ENCODE assay signal across 12 cellular contexts in genomic region chr12:42234970-42235369, GRCh38. TPM values are rescaled to one million over a fixed set of nuclear protein-coding genes. Genes with fewer than 3 reads are reported as not detected.
DNase-seq lines count a peak whose midpoint lies in the region; ATAC-seq, FAIRE-seq and TF ChIP-seq lines count a peak whose summit lies in the region.
"Had no signal": no experiment of that assay in that cellular context is flagged by ENCODE, and none has a peak within 500 bp of the region (broad histone marks: within the 10 kb centered on the region; RNA-seq: fewer than 3 reads in every experiment).

No MANE protein-coding gene starts in this region.

- 81% methylated on average over 2 of the region's 2 CpGs for WGBS in hepatocyte (ENCODE audit: low lambda C conversion rate, missing lambda C conversion rate)

- H3K9me3 ChIP-seq in adipocyte (ENCODE audit: control insufficient read depth, low read length) (no peaks in the 10 kb centered on the region), hepatocyte (ENCODE audit: low read depth) (no peaks in the 10 kb centered on the region)
- H3K9me3 ChIP-seq: gastroesophageal sphincter had no signal

- H2AFZ ChIP-seq in hepatocyte = no peak overlapping the region

- peak overlapping the region; percentile 93 for H3K9ac ChIP-seq in adipocyte (ENCODE audit: low read length)

- H3K4me1 ChIP-seq in adipocyte (ENCODE audit: control insufficient read depth, insufficient read depth, low read length) (peaks cover 29% of the 10 kb centered on the region), hepatocyte (ENCODE audit: insufficient read depth) (peaks cover 14% of the 10 kb centered on the region)

- H3K27me3 ChIP-seq in adipocyte (replicated peaks; ENCODE audit: control insufficient read depth, insufficient read depth, low read length) (no peaks in the 10 kb centered on the region), hepatocyte (no peaks in the 10 kb centered on the region)
- H3K27me3 ChIP-seq: gastroesophageal sphincter had no signal

- no peak overlapping the region for H3K4me3 Mint-ChIP-seq in stimulated activated effector memory CD8-positive, alpha-beta T cell treated with anti-CD3 and anti-CD28 coated beads, Interleukin-12 subunit alpha, Interleukin-12 subunit beta, amount 100 ng/mL, for 72 hours

- H3K4me3 ChIP-seq in adipocyte (ENCODE audit: low read length) (peak overlapping the region; percentile 98), hepatocyte (no peak overlapping the region)

- H3K36me3 ChIP-seq in adipocyte (ENCODE audit: control insufficient read depth, insufficient read depth, low read length, severe bottlenecking) (peaks cover 6% of the 10 kb centered on the region), hepatocyte (replicated peaks; ENCODE audit: insufficient read depth, low read depth) (no peaks in the 10 kb centered on the region)

- peaks cover 41% of the 10 kb centered on the region for H3K36me3 Mint-ChIP-seq in stimulated activated effector memory CD8-positive, alpha-beta T cell treated with anti-CD3 and anti-CD28 coated beads, Interleukin-12 subunit alpha, Interleukin-12 subunit beta, amount 100 ng/mL, for 72 hours

- no peak for TF ChIP-seq CTCF in hepatocyte (IDR thresholded peaks at IDR 0.05; ENCODE audit: poor library complexity)

- no peak overlapping the region for H3K27ac ChIP-seq in hepatocyte

- H4K20me1 ChIP-seq in hepatocyte (ENCODE audit: insufficient read depth, poor library complexity, severe bottlenecking) = peaks cover 10% of the 10 kb centered on the region

- peaks cover 72% of the 10 kb centered on the region for H3K79me2 ChIP-seq in hepatocyte

- DNase-seq in GM12892 (ENCODE audit: insufficient read length) (no peak), adipocyte (ENCODE audit: low read depth) (no peak), hepatocyte (ENCODE audit: low spot score) (no peak), ureter (ENCODE audit: low spot score) (no peak)
- no peak for DNase-seq in stimulated activated effector memory CD8-positive, alpha-beta T cell treated with anti-CD3 and anti-CD28 coated beads, Interleukin-12 subunit alpha, Interleukin-12 subunit beta, amount 100 ng/mL, for 72 hours (ENCODE audit: low spot score in 2 of 2)
- no peak for DNase-seq in stimulated activated CD4-positive, alpha-beta T cell treated with anti-CD3 and anti-CD28 coated beads, Interleukin-1b, Interleukin-23, amount 100 ng/mL, for 48 hours
- DNase-seq: cerebellar nuclear complex; mesendoderm; stimulated activated naive CD4-positive, alpha-beta T cell had no signal

- peak overlapping the region; percentile 86 for H3K4me2 ChIP-seq in hepatocyte

- TF ChIP-seq POLR2A in GM12892 (IDR thresholded peaks at IDR 0.05; ENCODE audit: low read depth, low read length) = no peak

- FAIRE-seq in GM12892 (lab: Jason Lieb, UNC) = peak; percentile 24

- no peak for ATAC-seq in stimulated activated effector memory CD8-positive, alpha-beta T cell treated with anti-CD3 and anti-CD28 coated beads, Interleukin-12 subunit alpha, Interleukin-12 subunit beta, amount 100 ng/mL, for 72 hours
- ATAC-seq in GM19455 (IDR thresholded peaks at IDR 0.05; ENCODE audit: unreplicated experiment) (no peak), HG03432 (IDR thresholded peaks at IDR 0.05; ENCODE audit: unreplicated experiment) (no peak)
- ATAC-seq: gastroesophageal sphincter had no signal

- H3K9me2 ChIP-seq in hepatocyte (replicated peaks; ENCODE audit: insufficient read depth) = no peaks in the 10 kb centered on the region

- H3K27ac Mint-ChIP-seq in stimulated activated effector memory CD8-positive, alpha-beta T cell treated with anti-CD3 and anti-CD28 coated beads, Interleukin-12 subunit alpha, Interleukin-12 subunit beta, amount 100 ng/mL, for 72 hours = peak overlapping the region; percentile 55

- peaks cover 53% of the 10 kb centered on the region for H3K4me1 Mint-ChIP-seq in stimulated activated effector memory CD8-positive, alpha-beta T cell treated with anti-CD3 and anti-CD28 coated beads, Interleukin-12 subunit alpha, Interleukin-12 subunit beta, amount 100 ng/mL, for 72 hours

- H3K9me3 Mint-ChIP-seq in stimulated activated effector memory CD8-positive, alpha-beta T cell treated with anti-CD3 and anti-CD28 coated beads, Interleukin-12 subunit alpha, Interleukin-12 subunit beta, amount 100 ng/mL, for 72 hours = no peaks in the 10 kb centered on the region

RNA-seq across cellular contexts. Expression of gene YAF2, which starts 3.1 kb away (rescaled TPM):
- 18.1 TPM for polyA plus RNA-seq in GM12892 (2012; ENCODE audit: missing spikeins)
- total RNA-seq in hepatocyte (21.4 and 35.5 TPM in 2 replicates), ureter (43.3 TPM)
- polyA plus RNA-seq in hepatocyte = 15.3 and 19.6 TPM in 2 replicates
